10 cellular contexts compared by ENCODE assay signal in genomic region chrY:19077698-19078113, GRCh38.
DNase-seq lines count a peak whose midpoint lies in the region; ATAC-seq and TF ChIP-seq lines count a peak whose summit lies in the region.
"Had no signal": no experiment of that assay in that cellular context is flagged by ENCODE, and none has a peak within 500 bp of the region (broad histone marks: within the 10 kb centered on the region; RNA-seq: fewer than 3 reads in every experiment).

No MANE protein-coding gene starts in this region.

- H4K8ac ChIP-seq in H9 (replicated peaks; ENCODE audit: insufficient read length, low read depth, low read length): no peak overlapping the region

- no peak overlapping the region for H2AFZ ChIP-seq in H9 (ENCODE audit: low read length)

- in situ Hi-C loops in KBM-7 (cut with MboI; ENCODE audit: low pct_unique_long_range_greater_than_20kb, low sequenced_read_pairs): no loop called here

- no peak overlapping the region for H2BK5ac ChIP-seq in H9 (ENCODE audit: insufficient read length, low read length)

- no peak overlapping the region for H2BK15ac ChIP-seq in H9 (ENCODE audit: low read depth, low read length)

- no peaks in the 10 kb centered on the region for H3K36me3 ChIP-seq in skeletal muscle tissue (ENCODE audit: control insufficient read depth in 3 of 3, insufficient read depth in 3 of 3, low read length in 3 of 3)

- no CpG with 5 or more reads among the region's 37 CpGs for WGBS in H9 (ENCODE audit: extremely low coverage, insufficient read length, low lambda C conversion rate)

- no peak overlapping the region for H3K4me2 ChIP-seq in H9 (ENCODE audit: insufficient read depth, insufficient read length, low read length)
- H3K4me2 ChIP-seq: KMS-11 had no signal

- H3K27me3 Mint-ChIP-seq in WTC11 (ENCODE audit: low read depth): peaks cover 7% of the 10 kb centered on the region
- H3K27me3 Mint-ChIP-seq in H9 (ENCODE audit: low read depth): no peaks in the 10 kb centered on the region

- no peak overlapping the region for H3K23ac ChIP-seq in H9 (ENCODE audit: insufficient read length, low read depth, low read length)

- no peaks in the 10 kb centered on the region for H3K9me3 Mint-ChIP-seq in WTC11
- H3K9me3 Mint-ChIP-seq in H9: no peaks in the 10 kb centered on the region
- H3K9me3 Mint-ChIP-seq: activated T-cell treated with anti-CD3 and anti-CD28 coated beads, Interleukin-2, amount 50 U/mL, for 72 hours had no signal

- no peak overlapping the region for H2AK5ac ChIP-seq in H9 (ENCODE audit: insufficient read length, low read length)

- H3K27ac ChIP-seq in skeletal muscle tissue (ENCODE audit: low read depth, low read length) (no peak overlapping the region), H9 (ENCODE audit: insufficient read length, low read depth, low read length) (no peak overlapping the region)
- H3K27ac ChIP-seq: KMS-11 had no signal

- no peak for TF ChIP-seq CTCF in WTC11 (IDR thresholded peaks at IDR 0.05)
- no peak for TF ChIP-seq CTCF in foreskin fibroblast (IDR thresholded peaks at IDR 0.05; ENCODE audit: low read depth, low read length)
- TF ChIP-seq CTCF in H9 (conservative IDR thresholded peaks at IDR 0.05): no peak

- H2BK20ac ChIP-seq in H9 (ENCODE audit: low read depth, low read length, poor library complexity, severe bottlenecking): no peak overlapping the region

- H4K5ac ChIP-seq in H9 (ENCODE audit: insufficient read length, low read depth, low read length): no peak overlapping the region

- H3K4ac ChIP-seq in H9 (ENCODE audit: low read depth, low read length): no peak overlapping the region

- no peaks in the 10 kb centered on the region for H3K79me1 ChIP-seq in H9 (ENCODE audit: insufficient read depth, low read depth, low read length, poor library complexity, severe bottlenecking)

- peak overlapping the region; percentile 74 for H3K4me3 Mint-ChIP-seq in WTC11
- no peak overlapping the region for H3K4me3 Mint-ChIP-seq in H9

- H3K9me3 ChIP-seq in skeletal muscle tissue (ENCODE audit: control insufficient read depth in 3 of 3, low read length in 3 of 3): no peaks in the 10 kb centered on the region
- no peaks in the 10 kb centered on the region for H3K9me3 ChIP-seq in H9 (ENCODE audit: control insufficient read depth, low read depth, low read length)

- no peak overlapping the region for H3K18ac ChIP-seq in H9 (ENCODE audit: insufficient read length, low read depth, low read length)

- no peaks in the 10 kb centered on the region for H3K23me2 ChIP-seq in H9 (ENCODE audit: insufficient read length, low read depth, low read length, poor library complexity, severe bottlenecking)

- H3K4me3 ChIP-seq in foreskin fibroblast (ENCODE audit: low read depth in 1 of 2, low read length in 2 of 2) (peak overlapping the region; percentile 59 to 74), skeletal muscle tissue (ENCODE audit: low read length in 3 of 3) (peak overlapping the region in 2 of 3 donors; percentile 75 to 78)

- DNase-seq in WTC11 (ENCODE audit: low spot score): peak; percentile 54
- DNase-seq in foreskin fibroblast: peak in 1 of 2 donors; percentile 59
- no peak for DNase-seq in H9
- DNase-seq in KBM-7: no peak

- H3K4me1 ChIP-seq in skeletal muscle tissue (ENCODE audit: control insufficient read depth in 3 of 3, insufficient read depth in 3 of 3, low read length in 3 of 3): peaks cover 0 to 3% (median 0%) of the 10 kb centered on the region in 3 donors
- no peaks in the 10 kb centered on the region for H3K4me1 ChIP-seq in H9 (ENCODE audit: insufficient read depth, low read length)

- no peak overlapping the region for H2BK12ac ChIP-seq in H9 (ENCODE audit: insufficient read length, low read depth, low read length)

- peaks cover 16% of the 10 kb centered on the region for H3K4me1 Mint-ChIP-seq in WTC11
- no peaks in the 10 kb centered on the region for H3K4me1 Mint-ChIP-seq in H9

- ATAC-seq in GM21423 (IDR thresholded peaks at IDR 0.05; ENCODE audit: unreplicated experiment) (peak; percentile 12), WTC11 (peak; percentile 33), HG03342 (IDR thresholded peaks at IDR 0.05; ENCODE audit: unreplicated experiment) (no peak), GM19395 (IDR thresholded peaks at IDR 0.05; ENCODE audit: unreplicated experiment) (no peak)

- H3K14ac ChIP-seq in H9 (ENCODE audit: insufficient read depth, low read length): no peak overlapping the region

- H3K79me2 ChIP-seq in H9 (ENCODE audit: insufficient read depth, low read length): no peaks in the 10 kb centered on the region

- H3K27ac Mint-ChIP-seq in WTC11: no peak overlapping the region
- H3K27ac Mint-ChIP-seq in H9: no peak overlapping the region
- H3K27ac Mint-ChIP-seq: activated T-cell treated with anti-CD3 and anti-CD28 coated beads, Interleukin-2, amount 50 U/mL, for 72 hours had no signal

- no peaks in the 10 kb centered on the region for H4K20me1 ChIP-seq in H9 (ENCODE audit: control insufficient read depth, insufficient read depth, insufficient read length)

- CTCF ChIA-PET in WTC11 (lab: Charles Lee): interaction anchor here (1.0 to 1.2 kb wide), 2 partner anchors 35 to 217 kb away, joined by 4 to 5 read pairs; no protein-coding TSS in a partner anchor

- no peak overlapping the region for H3T11ph ChIP-seq in H9 (ENCODE audit: low read length)

- H3K56ac ChIP-seq in H9 (ENCODE audit: insufficient read length, low read depth, low read length): no peak overlapping the region

- H2BK120ac ChIP-seq in H9 (ENCODE audit: low read depth, low read length, poor library complexity, severe bottlenecking): no peak overlapping the region

- H3K36me3 Mint-ChIP-seq in WTC11: no peaks in the 10 kb centered on the region
- H3K36me3 Mint-ChIP-seq in H9 (ENCODE audit: insufficient read depth in 1 of 3, low read depth in 3 of 3): no peaks in the 10 kb centered on the region

- POLR2A ChIA-PET in WTC11 (lab: Charles Lee): interaction anchor here (1.0 to 2.9 kb wide), 2 partner anchors 34 to 132 kb away, joined by 3 to 13 read pairs; no protein-coding TSS in a partner anchor

- no peak overlapping the region for H4K91ac ChIP-seq in H9 (ENCODE audit: insufficient read length, low read depth, low read length)

- H3K9ac ChIP-seq in skeletal muscle tissue (ENCODE audit: low read depth in 1 of 3, low read length in 3 of 3) (peak overlapping the region in 2 of 3 donors; percentile 77 to 79), H9 (ENCODE audit: extremely low read depth, insufficient read length, low read length) (no peak overlapping the region)
- H3K9ac ChIP-seq: KMS-11 had no signal

- no peaks in the 10 kb centered on the region for H3K27me3 ChIP-seq in skeletal muscle tissue (ENCODE audit: control insufficient read depth in 3 of 3, insufficient read depth in 3 of 3, low read length in 3 of 3)
- H3K27me3 ChIP-seq in H9 (ENCODE audit: insufficient read depth, low read length): no peaks in the 10 kb centered on the region

TF ChIP-seq in WTC11, 78 proteins besides CTCF, POLR2A, EP300 and RAD21:
- TF ChIP-seq E2F1 (CRISPR knock-in tag; IDR thresholded peaks at IDR 0.05) (0 out of 2 replicates have a peak, but pooled peaks have one; percentile 28), PRRX2 (CRISPR knock-in tag; IDR thresholded peaks at IDR 0.05) (no peak), MAX (CRISPR knock-in tag; IDR thresholded peaks at IDR 0.05) (peak; percentile 88), PRDM15 (CRISPR knock-in tag; IDR thresholded peaks at IDR 0.05) (0 out of 2 replicates have a peak, but pooled peaks have one; percentile 15), SOX15 (CRISPR knock-in tag; IDR thresholded peaks at IDR 0.05) (no peak), USF1 (CRISPR knock-in tag; IDR thresholded peaks at IDR 0.05) (peak; percentile 46; the same call in 1 of the 2 replicates)

Comparison
In these comparisons a context has a peak if more than half of its experiments do, and no peak if none do; other contexts are left out.
1. ATAC-seq: peak in GM21423 (single experiment) and WTC11 (single experiment); none in HG03342 (single experiment) and GM19395 (single experiment).